9 cellular contexts compared by ENCODE assay signal in the genomic region with DNA sequence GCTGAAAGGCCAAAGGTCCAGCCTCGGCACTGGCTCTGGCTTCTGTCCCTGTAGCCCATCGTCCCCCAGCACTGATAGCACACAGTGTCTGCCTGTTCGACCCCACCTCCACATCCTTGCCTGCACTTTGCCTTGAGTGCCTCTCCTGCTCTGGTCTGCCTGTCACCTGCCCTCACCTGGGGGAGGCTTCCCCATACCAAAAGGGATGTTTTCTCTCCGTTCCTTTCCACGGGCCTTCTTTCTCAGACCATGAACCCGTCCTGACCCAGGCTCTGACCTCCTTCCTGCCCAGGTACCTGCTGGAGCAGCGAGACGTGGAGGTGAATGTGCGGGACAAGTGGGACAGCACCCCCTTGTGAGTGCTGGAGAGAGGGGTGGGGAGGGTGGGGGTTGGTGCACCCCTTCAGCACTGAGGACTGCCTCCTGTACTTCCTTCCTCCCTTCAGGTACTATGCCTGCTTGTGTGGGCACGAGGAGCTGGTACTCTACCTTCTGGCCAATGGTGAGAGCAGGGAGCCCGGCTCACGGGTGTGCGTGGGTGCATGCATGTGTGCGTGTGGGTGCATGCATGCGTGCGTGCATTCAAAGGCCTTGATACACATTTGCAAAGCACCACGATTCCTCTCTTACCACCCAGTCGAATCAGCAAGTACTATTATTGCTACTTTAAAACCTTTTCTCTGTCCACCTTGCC. TPM values are rescaled to one million over a fixed set of nuclear protein-coding genes. Genes with fewer than 3 reads are reported as not detected.
A peak's percentile ranks its signal among the peaks of the same experiment; 100 is the strongest.
DNase-seq lines count a peak whose midpoint lies in the region; ATAC-seq and TF ChIP-seq lines count a peak whose summit lies in the region.
"Had no signal": no experiment of that assay in that cellular context is flagged by ENCODE, and none has a peak within 500 bp of the region (broad histone marks: within the 10 kb centered on the region; RNA-seq: fewer than 3 reads in every experiment).

No MANE protein-coding gene starts in this region.

- H2AK5ac ChIP-seq in mesenchymal stem cell (ENCODE audit: low read length, severe bottlenecking), result no peak overlapping the region

- 87% methylated on average over 17 of the region's 18 CpGs for WGBS in SK-N-SH (ENCODE audit: low lambda C conversion rate)
- WGBS in mesenchymal stem cell, result 85% methylated on average over 15 of the region's 18 CpGs
- 80% methylated on average over 15 of the region's 18 CpGs for WGBS in suprapubic skin

- peaks cover 6 to 19% of the 10 kb centered on the region in 2 experiments; a peak in 1 of 4 replicates for H3K4me1 ChIP-seq in SK-N-SH (ENCODE audit: control insufficient read depth in 1 of 2, insufficient read depth in 2 of 2, low read depth in 1 of 2, low read length in 1 of 2)
- peaks cover 23% of the 10 kb centered on the region for H3K4me1 ChIP-seq in mesenchymal stem cell (ENCODE audit: control insufficient read depth, insufficient read depth, low read depth, low read length)
- peaks cover 49% of the 10 kb centered on the region for H3K4me1 ChIP-seq in suprapubic skin

- TF ChIP-seq CTCF in SK-N-SH (IDR thresholded peaks at IDR 0.05), result no peak
- TF ChIP-seq CTCF in astrocyte of the cerebellum (IDR thresholded peaks at IDR 0.05; ENCODE audit: low read depth, low read length, missing control alignments), result no peak
- TF ChIP-seq CTCF in suprapubic skin (IDR thresholded peaks at IDR 0.05), result no peak

- no peaks in the 10 kb centered on the region for H4K20me1 ChIP-seq in SK-N-SH (ENCODE audit: insufficient read depth)

- peak overlapping the region; percentile 56 for H4K8ac ChIP-seq in mesenchymal stem cell (ENCODE audit: low read length)

- H3K9ac ChIP-seq in SK-N-SH, result no peak overlapping the region
- H3K9ac ChIP-seq in mesenchymal stem cell (ENCODE audit: low read length), result peak overlapping the region; percentile 91

- H3K27me3 ChIP-seq in SK-N-SH (ENCODE audit: insufficient read depth), result no peaks in the 10 kb centered on the region
- no peaks in the 10 kb centered on the region for H3K27me3 ChIP-seq in mesenchymal stem cell (ENCODE audit: control insufficient read depth in 1 of 2, insufficient read depth in 1 of 2, low read length in 2 of 2)
- no peaks in the 10 kb centered on the region for H3K27me3 ChIP-seq in suprapubic skin

- no peak for TF ChIP-seq EP300 in SK-N-SH (IDR thresholded peaks at IDR 0.05; ENCODE audit: borderline replicate concordance in 1 of 2, low read depth in 1 of 2, low read length in 1 of 2)
- TF ChIP-seq EP300 in suprapubic skin (IDR thresholded peaks at IDR 0.05), result no peak

- H3K27ac ChIP-seq in SK-N-SH (ENCODE audit: low read depth in 2 of 2, low read length in 1 of 2) (no peak overlapping the region), mesenchymal stem cell (ENCODE audit: low read length, poor library complexity, severe bottlenecking) (no peak overlapping the region), suprapubic skin (no peak overlapping the region)

- no peak for TF ChIP-seq POLR2A in suprapubic skin (IDR thresholded peaks at IDR 0.05)

- no peak overlapping the region for H4K91ac ChIP-seq in mesenchymal stem cell (ENCODE audit: low read length)

- H3K23ac ChIP-seq in mesenchymal stem cell (ENCODE audit: low read length in 2 of 2), result no peak overlapping the region

- H3K9me3 ChIP-seq in SK-N-SH (no peaks in the 10 kb centered on the region), mesenchymal stem cell (ENCODE audit: control insufficient read depth, low read length) (no peaks in the 10 kb centered on the region), suprapubic skin (no peaks in the 10 kb centered on the region)

- in situ Hi-C loops in astrocyte of the cerebellum (cut with HindIII; ENCODE audit: low sequenced_read_pairs), result no loop called here

- DNase-seq in SK-N-SH, result no peak
- DNase-seq in astrocyte of the cerebellum (ENCODE audit: low read depth), result no peak
- no peak for DNase-seq in mesenchymal stem cell
- DNase-seq in suprapubic skin (ENCODE audit: low spot score in 2 of 2), result peak; percentile 61 to 71
- no peak for DNase-seq in NCI-H524 (lab: John Stamatoyannopoulos, UW)
- no peak for DNase-seq in iPS-NIHi7 (ENCODE audit: extremely low spot score)
- DNase-seq in SHP77 treated with DMSO at 0.1 percent for 48 hours (lab: John Stamatoyannopoulos, UW), result no peak
- DNase-seq: activated CD4-positive, alpha-beta T cell treated with anti-CD3 and anti-CD28 coated beads, Interleukin-2, amount 50 U/mL, for 4 hours had no signal

- CTCF ChIA-PET in SK-N-SH (lab: Yijun Ruan, JAX), result interaction anchor here (0.6 to 2.3 kb wide), 4 partner anchors 20 to 823 kb away, joined by 3 to 7 read pairs (median 4); no protein-coding TSS in a partner anchor

- H3K4me2 ChIP-seq in SK-N-SH (peak overlapping the region; percentile 98; the same call in 1 of the 2 replicates), mesenchymal stem cell (ENCODE audit: low read length, poor library complexity, severe bottlenecking) (no peak overlapping the region)

- peaks cover 18% of the 10 kb centered on the region for H3K79me1 ChIP-seq in mesenchymal stem cell (replicated peaks; ENCODE audit: low read length, poor library complexity, severe bottlenecking)

- no peak overlapping the region for H2BK120ac ChIP-seq in mesenchymal stem cell (ENCODE audit: low read depth, low read length)

- H3K79me2 ChIP-seq in SK-N-SH (ENCODE audit: insufficient read depth), result peaks cover 13% of the 10 kb centered on the region

- H3K4me3 ChIP-seq in SK-N-SH (ENCODE audit: low read depth in 2 of 2, low read length in 1 of 2) (peak overlapping the region; percentile 92 to 98; a peak in 3 of 4 replicates), astrocyte of the cerebellum (ENCODE audit: low read depth, low read length) (peak overlapping the region; percentile 62), mesenchymal stem cell (ENCODE audit: insufficient read depth in 1 of 2, low read depth in 1 of 2, low read length in 2 of 2) (peak overlapping the region in 1 of 2 experiments; percentile 92), suprapubic skin (peak overlapping the region; percentile 95)

- no peak overlapping the region for H2AFZ ChIP-seq in SK-N-SH (ENCODE audit: low read depth)
- no peak overlapping the region for H2AFZ ChIP-seq in mesenchymal stem cell (ENCODE audit: low read depth, low read length)

- H3K14ac ChIP-seq in mesenchymal stem cell (ENCODE audit: low read length in 2 of 2), result no peak overlapping the region

- POLR2A ChIA-PET in SK-N-SH (lab: Yijun Ruan, JAX), result no interaction called here

- H3K36me3 ChIP-seq in SK-N-SH (replicated peaks in 1 of 2; ENCODE audit: control insufficient read depth in 1 of 2, insufficient read depth in 2 of 2, low read length in 1 of 2), result peaks cover 0 to 3% of the 10 kb centered on the region in 2 experiments
- H3K36me3 ChIP-seq in mesenchymal stem cell (ENCODE audit: control insufficient read depth in 1 of 2, insufficient read depth in 2 of 2, low read depth in 1 of 2, low read length in 2 of 2), result peaks cover 36 to 45% of the 10 kb centered on the region in 2 experiments
- H3K36me3 ChIP-seq in suprapubic skin, result peaks cover 36% of the 10 kb centered on the region

- H3K9me2 ChIP-seq in SK-N-SH, result no peaks in the 10 kb centered on the region

- no peak for TF ChIP-seq RAD21 in SK-N-SH (IDR thresholded peaks at IDR 0.05; ENCODE audit: low read length)

- no peak overlapping the region for H2BK5ac ChIP-seq in mesenchymal stem cell (ENCODE audit: low read depth, low read length, poor library complexity, severe bottlenecking)

- H2BK12ac ChIP-seq in mesenchymal stem cell (ENCODE audit: low read length in 2 of 2), result no peak overlapping the region

- ATAC-seq in SK-N-SH treated with all-trans-retinoic acid at 6 μM for 48 hours, result no peak

- H3F3A ChIP-seq in SK-N-SH (replicated peaks; ENCODE audit: insufficient read depth), result no peaks in the 10 kb centered on the region

- no peak overlapping the region for H2BK15ac ChIP-seq in mesenchymal stem cell (ENCODE audit: low read depth, poor library complexity, severe bottlenecking)

- no peak overlapping the region for H3K18ac ChIP-seq in mesenchymal stem cell (ENCODE audit: low read depth in 1 of 2, low read length in 2 of 2)

- H3K4ac ChIP-seq in mesenchymal stem cell (ENCODE audit: low read depth in 1 of 2, low read length in 2 of 2), result no peak overlapping the region

TF ChIP-seq in SK-N-SH, 30 proteins besides CTCF, POLR2A, EP300 and RAD21 (continues in another document):
- TF ChIP-seq CHD2 (IDR thresholded peaks at IDR 0.05; ENCODE audit: low read length, partially characterized antibody) (no peak), RFX5 (IDR thresholded peaks at IDR 0.05; ENCODE audit: low read length) (no peak), ELF1 (IDR thresholded peaks at IDR 0.05) (no peak), FOXJ3 (CRISPR knock-in tag; IDR thresholded peaks at IDR 0.05) (no peak)

TF ChIP-seq in SK-N-SH treated with all-trans-retinoic acid at 6 μM for 48 hours, 23 proteins besides CTCF, POLR2A, EP300 and RAD21 (continues in another document):
- no peak for TF ChIP-seq GLIS3 (CRISPR knock-in tag; IDR thresholded peaks at IDR 0.05)

RNA-seq across cellular contexts. Expression of a gene that starts 1.5 kb away (rescaled TPM):
- 30.8 and 31.6 TPM in 2 replicates for polyA plus RNA-seq in SK-N-SH (2012; rRNA removed)
- polyA plus RNA-seq in SK-N-SH (2012; cell fraction: cytosol; rRNA removed), result 7.1 and 12.3 TPM in 2 replicates
- 166 and 204 TPM in 2 replicates for polyA plus RNA-seq in SK-N-SH (2012; cell fraction: nucleus; rRNA removed)
- 6.8 TPM for polyA plus RNA-seq in mesenchymal stem cell (2013, experiment 1 of 2)
- polyA plus RNA-seq in mesenchymal stem cell (2013, experiment 2 of 2), result 6.6 TPM
- 10 to 100 TPM; 19.9 to 66.1 (median 35.8) TPM for total RNA-seq in suprapubic skin

RNA-seq across cellular contexts. Expression of a gene that starts 45.3 kb away (rescaled TPM):
- polyA plus RNA-seq in SK-N-SH (2012; rRNA removed), result 27.5 and 28.8 TPM in 2 replicates
- 17.2 and 24.8 TPM in 2 replicates for polyA plus RNA-seq in SK-N-SH (2012; cell fraction: cytosol; rRNA removed)
- polyA plus RNA-seq in SK-N-SH (2012; cell fraction: nucleus; rRNA removed), result 19.9 and 23.6 TPM in 2 replicates
- 0.83 TPM for polyA plus RNA-seq in mesenchymal stem cell (2013, experiment 1 of 2)
- polyA plus RNA-seq in mesenchymal stem cell (2013, experiment 2 of 2), result 0.82 TPM
- total RNA-seq in suprapubic skin, result 10 to 100 TPM in 3 of 4 donors, 1 to 10 TPM in 1; 8.0 to 15.4 (median 11.2) TPM

Comparison
In these comparisons a context has a peak if more than half of its experiments do, and no peak if none do; other contexts are left out.
1. DNase-seq: peak in suprapubic skin (2 of 2); none in SK-N-SH (single experiment), astrocyte of the cerebellum (single experiment), mesenchymal stem cell (single experiment), NCI-H524 (0 of 2), iPS-NIHi7 (single experiment) and SHP77 treated with DMSO at 0.1 percent for 48 hours (single experiment).